8 cellular contexts compared by ENCODE assay signal in the genomic region with DNA sequence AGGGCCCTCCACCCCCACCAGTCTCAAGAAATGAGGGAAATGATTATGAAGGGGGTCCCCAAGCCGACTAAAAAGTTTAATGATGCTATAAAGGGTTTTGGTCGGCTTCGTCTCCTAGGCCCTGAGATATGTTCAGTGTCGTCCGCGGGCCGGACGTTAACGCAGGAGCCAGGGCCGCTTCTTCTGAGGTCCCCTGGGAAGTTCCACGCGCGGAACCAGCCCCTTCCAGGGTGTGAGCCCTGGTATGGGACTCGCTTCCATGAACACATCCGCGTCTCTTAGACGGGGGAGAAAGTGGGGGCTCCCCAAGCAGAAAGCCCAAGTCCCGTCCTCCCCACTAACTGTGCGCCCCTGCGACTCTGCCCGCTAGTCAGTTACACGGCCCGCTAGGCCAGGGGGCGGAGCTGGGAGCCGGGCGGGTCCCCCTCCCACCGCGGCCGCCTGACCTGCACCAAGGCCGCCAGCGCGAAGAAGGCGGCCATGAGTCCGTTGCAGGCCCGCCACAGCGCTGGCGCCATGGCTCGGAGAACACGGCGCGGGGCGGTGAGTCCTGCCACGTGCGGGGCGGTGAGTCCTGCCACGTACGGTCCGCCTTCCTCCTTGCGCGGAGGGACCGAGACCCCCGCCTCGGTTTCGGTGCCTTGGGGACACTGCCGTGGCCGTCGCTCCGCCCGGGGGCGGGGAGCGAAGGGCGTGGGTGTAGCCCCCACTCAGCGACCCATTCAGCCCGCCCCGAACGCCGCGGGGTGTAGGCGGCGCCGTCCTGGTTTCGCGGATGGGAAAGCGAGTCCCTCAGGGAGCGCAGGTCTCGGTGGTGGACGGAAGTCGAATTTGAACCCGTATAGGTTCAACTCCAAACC. TPM values are rescaled to one million over a fixed set of nuclear protein-coding genes. Genes with fewer than 3 reads are reported as not detected.
A peak's percentile ranks its signal among the peaks of the same experiment; 100 is the strongest.
DNase-seq lines count a peak whose midpoint lies in the region; ATAC-seq, FAIRE-seq and TF ChIP-seq lines count a peak whose summit lies in the region.

TSS of gene TMEM220 (minus strand) at position 690 of the 860 bp plus-strand sequence. CDS start at position 518, 172 bp downstream.

- TF ChIP-seq EP300 in H1 (IDR thresholded peaks at IDR 0.05; ENCODE audit: borderline replicate concordance in 1 of 2, low read depth in 2 of 2, low read length in 2 of 2): peak in 1 of 2 experiments; percentile 9; a peak in 1 of 3 replicates

- H3K27ac Mint-ChIP-seq in activated CD8-positive, alpha-beta T cell treated with anti-CD3 and anti-CD28 coated beads for 36 hours: peak within 1 kb of the TSS; percentile 81

- H3K4me3 ChIP-seq in HUES48 (ENCODE audit: low read depth, low read length) (peak within 1 kb of the TSS; percentile 95), H1 (ENCODE audit: extremely low read depth in 1 of 4, insufficient read depth in 2 of 4, low read depth in 3 of 4, low read length in 4 of 4) (peak within 1 kb of the TSS; percentile 58 to 73 (median 64))

- H3K27ac ChIP-seq in HUES48 (ENCODE audit: low read depth, low read length) (peak within 1 kb of the TSS; percentile 95), H1 (ENCODE audit: low read depth, low read length) (peak within 1 kb of the TSS; percentile 66; the same call in 1 of the 2 replicates)

- H4K20me1 ChIP-seq in H1 (replicated peaks in 1 of 2; ENCODE audit: control insufficient read depth in 1 of 2, insufficient read depth in 2 of 2, low read length in 2 of 2): no peaks in the 10 kb centered on the region

- no peak within 1 kb of the TSS; the same call in none of the 2 replicates for H2BK12ac ChIP-seq in H1 (ENCODE audit: low read depth, low read length)

- H3K36me3 Mint-ChIP-seq in activated CD8-positive, alpha-beta T cell treated with anti-CD3 and anti-CD28 coated beads for 36 hours (ENCODE audit: low read depth): peaks cover 2% of the 10 kb centered on the region

- no peaks in the 10 kb centered on the region for H3K79me2 ChIP-seq in H1 (ENCODE audit: control insufficient read depth in 1 of 2, insufficient read depth in 2 of 2, low read length in 2 of 2)

- no peaks in the 10 kb centered on the region for H3K9me3 ChIP-seq in HUES48 (ENCODE audit: control insufficient read depth, insufficient read depth, low read length)
- H3K9me3 ChIP-seq in H1 (ENCODE audit: insufficient read depth in 2 of 2, low read depth in 1 of 2, low read length in 1 of 2): peaks cover 0 to 2% of the 10 kb centered on the region in 2 experiments; a peak in 1 of 4 replicates

- WGBS in H1 (ENCODE audit: extremely low coverage in 1 of 2, insufficient coverage in 1 of 2, insufficient read length in 1 of 2, insufficient replicate concordance in 2 of 2, low coverage in 1 of 2, low lambda C conversion rate in 2 of 2, missing lambda C conversion rate in 1 of 2), 2 experiments: 6% methylated on average over 65 of the region's 79 CpGs; no CpG with 5 or more reads in 1 of the 2 experiments

- intact Hi-C loops in activated CD8-positive, alpha-beta T cell treated with anti-CD3 and anti-CD28 coated beads for 36 hours (cut with micrococcal nuclease): no loop called here

- H3K14ac ChIP-seq in H1 (ENCODE audit: insufficient read length): no peak within 1 kb of the TSS

- no peak within 1 kb of the TSS for H3K23ac ChIP-seq in H1 (ENCODE audit: insufficient read length)

- peak within 1 kb of the TSS; percentile 89 for H3K56ac ChIP-seq in H1 (replicated peaks; ENCODE audit: insufficient read length, low read depth, low read length)

- no peak within 1 kb of the TSS for H2AK5ac ChIP-seq in H1 (ENCODE audit: low read depth, low read length)

- H2AFZ ChIP-seq in H1 (ENCODE audit: low read length): peak within 1 kb of the TSS; percentile 64; the same call in 1 of the 2 replicates

- peak; percentile 71 to 90 for TF ChIP-seq POLR2A in H1 (IDR thresholded peaks at IDR 0.05; ENCODE audit: control extremely low read depth in 1 of 2, low read depth in 2 of 2, low read length in 2 of 2)

- H3K4me1 Mint-ChIP-seq in activated CD8-positive, alpha-beta T cell treated with anti-CD3 and anti-CD28 coated beads for 36 hours (ENCODE audit: low read depth): peaks cover 18% of the 10 kb centered on the region

- H3K9ac ChIP-seq in HUES48 (ENCODE audit: low read depth, low read length): peak within 1 kb of the TSS; percentile 97
- peak within 1 kb of the TSS; percentile 24 to 89 (median 71) for H3K9ac ChIP-seq in H1 (replicated peaks in 1 of 4; ENCODE audit: extremely low read depth in 1 of 4, low read depth in 3 of 4, low read length in 3 of 4)

- H3K18ac ChIP-seq in H1 (ENCODE audit: extremely low read depth, low read length): peak within 1 kb of the TSS; percentile 68; the same call in 1 of the 2 replicates

- TF ChIP-seq CTCF in activated CD8-positive, alpha-beta T cell treated with anti-CD3 and anti-CD28 coated beads for 36 hours (IDR thresholded peaks at IDR 0.05): no peak
- no peak for TF ChIP-seq CTCF in H1 (IDR thresholded peaks at IDR 0.05; ENCODE audit: control extremely low read depth in 1 of 3, insufficient read depth in 1 of 3, low read depth in 1 of 3, low read length in 3 of 3)

- H4K5ac ChIP-seq in H1 (ENCODE audit: insufficient read length, low read depth, low read length): peak within 1 kb of the TSS; percentile 87

- DNase-seq in AML-193 (lab: John Stamatoyannopoulos, UW) (peak; percentile 7 to 32), H1 (ENCODE audit: low read depth in 1 of 2, low spot score in 2 of 2) (peak; percentile 38 to 87), lung microvascular endothelial cell (ENCODE audit: low read depth in 2 of 2) (peak; percentile 80 to 83)
- DNase-seq in activated CD8-positive, alpha-beta T cell treated with anti-CD3 and anti-CD28 coated beads for 36 hours: peak; percentile 48
- DNase-seq in stimulated activated CD8-positive, alpha-beta memory T cell treated with anti-CD3 and anti-CD28 coated beads, Interleukin-12 subunit alpha, Interleukin-12 subunit beta, amount 100 ng/mL, for 1 hour (ENCODE audit: low read depth): peak; percentile 17

- FAIRE-seq in H1 (lab: Jason Lieb, UNC): no peak

- peak within 1 kb of the TSS; percentile 99 for H4K91ac ChIP-seq in H1 (replicated peaks; ENCODE audit: insufficient read length, low read length)

- no peaks in the 10 kb centered on the region for H3K9me3 Mint-ChIP-seq in activated CD8-positive, alpha-beta T cell treated with anti-CD3 and anti-CD28 coated beads for 36 hours

- 0 out of 2 replicates have a peak, but pooled peaks cover 5% of the 10 kb centered on the region for H3K36me3 ChIP-seq in HUES48 (ENCODE audit: control insufficient read depth, insufficient read depth, low read length)
- no peaks in the 10 kb centered on the region for H3K36me3 ChIP-seq in H1 (ENCODE audit: control insufficient read depth in 2 of 4, insufficient read depth in 4 of 4, low read length in 3 of 4)

- POLR2A ChIA-PET in activated CD8-positive, alpha-beta T cell treated with anti-CD3 and anti-CD28 coated beads for 36 hours (lab: Charles Lee): no interaction called here
- POLR2A ChIA-PET in H1 (lab: Charles Lee; ENCODE audit: partially characterized antibody): interaction anchor here (0.6 to 2.4 kb wide), 9 partner anchors 10 to 492 kb away, joined by 3 to 9 read pairs (median 4); partner anchors contain the start of genes ADPRM and SCO1

- peak within 1 kb of the TSS; percentile 96; the same call in 1 of the 2 replicates for H2BK5ac ChIP-seq in H1 (ENCODE audit: low read depth, low read length)

- peak within 1 kb of the TSS; percentile 98; the same call in 1 of the 2 replicates for H4K8ac ChIP-seq in H1 (ENCODE audit: extremely low read depth, insufficient read depth, low read length)

- peak within 1 kb of the TSS; percentile 78 for H3K4me3 Mint-ChIP-seq in activated CD8-positive, alpha-beta T cell treated with anti-CD3 and anti-CD28 coated beads for 36 hours

- ATAC-seq in GM19397 (IDR thresholded peaks at IDR 0.05; ENCODE audit: unreplicated experiment) (peak; percentile 75), HG03378 (IDR thresholded peaks at IDR 0.05; ENCODE audit: unreplicated experiment) (no peak)
- ATAC-seq in activated CD8-positive, alpha-beta T cell treated with anti-CD3 and anti-CD28 coated beads for 36 hours: peak; percentile 63

- no peak within 1 kb of the TSS for H2BK120ac ChIP-seq in H1 (replicated peaks; ENCODE audit: low read depth, low read length)

- peaks cover 2% of the 10 kb centered on the region; the same call in 1 of the 2 replicates for H3K23me2 ChIP-seq in H1 (ENCODE audit: low read depth, low read length)

- CTCF ChIA-PET in activated CD8-positive, alpha-beta T cell treated with anti-CD3 and anti-CD28 coated beads for 36 hours (lab: Charles Lee): interaction anchor here (1.7 kb wide), 1 partner anchor 112 kb away, joined by 4 read pairs; no protein-coding TSS in a partner anchor
- CTCF ChIA-PET in H1 (lab: Charles Lee; ENCODE audit: partially characterized antibody): interaction anchor here (0.8 to 1.0 kb wide), 2 partner anchors 111 to 113 kb away, joined by 3 read pairs; no protein-coding TSS in a partner anchor

- H2BK20ac ChIP-seq in H1 (ENCODE audit: low read length): no peak within 1 kb of the TSS

- no peak for TF ChIP-seq RAD21 in H1 (IDR thresholded peaks at IDR 0.05 in 1 of 2, conservative IDR thresholded peaks at IDR 0.05 in 1 of 2; ENCODE audit: low read depth in 2 of 2, low read length in 2 of 2)

- H3K4ac ChIP-seq in H1 (replicated peaks; ENCODE audit: insufficient read length, low read depth, low read length): no peak within 1 kb of the TSS

- no peaks in the 10 kb centered on the region for H3K79me1 ChIP-seq in H1 (ENCODE audit: low read depth, low read length)

- H3K27me3 Mint-ChIP-seq in activated CD8-positive, alpha-beta T cell treated with anti-CD3 and anti-CD28 coated beads for 36 hours: no peaks in the 10 kb centered on the region

- H3K4me2 ChIP-seq in H1 (ENCODE audit: insufficient read depth in 1 of 2, low read depth in 2 of 2, low read length in 2 of 2): peak within 1 kb of the TSS; percentile 53 to 65

- H3K4me1 ChIP-seq in HUES48 (ENCODE audit: control insufficient read depth, insufficient read depth, low read length) (peaks cover 13% of the 10 kb centered on the region; the same call in 1 of the 2 replicates), H1 (replicated peaks in 1 of 4; ENCODE audit: control insufficient read depth in 3 of 4, insufficient read depth in 4 of 4, low read length in 3 of 4) (peaks cover 0 to 10% (median 3%) of the 10 kb centered on the region in 4 experiments; a peak in 6 of 7 replicates)

- H3K27me3 ChIP-seq in HUES48 (ENCODE audit: control insufficient read depth, insufficient read depth, low read length): no peaks in the 10 kb centered on the region
- H3K27me3 ChIP-seq in H1 (replicated peaks in 1 of 4; ENCODE audit: control insufficient read depth in 3 of 4, extremely low read depth in 1 of 4, insufficient read depth in 3 of 4, low read length in 3 of 4): no peaks in the 10 kb centered on the region

- peak within 1 kb of the TSS; percentile 94; the same call in 1 of the 2 replicates for H2BK15ac ChIP-seq in H1 (ENCODE audit: low read length)

RNA-seq across cellular contexts. Expression of gene TMEM220, which starts in this region (rescaled TPM):
- total RNA-seq in activated CD8-positive, alpha-beta T cell treated with anti-CD3 and anti-CD28 coated beads for 36 hours: 1 to 10 TPM in 1 of 2 experiments, under 1 TPM in 1; 0.63 to 1.4 TPM
- 3.8 and 4.2 TPM in 2 replicates for total RNA-seq in H1 (2021; fragmentation: NEBNext Ultra II Directional; extraction: Animal tissue kit (Norgen Biotek cat#: 25700))
- 2.8 and 4.1 TPM in 2 replicates for polyA plus RNA-seq in H1 (2011; rRNA removed)
- polyA plus RNA-seq in H1 (2011; cell fraction: cytosol; rRNA removed): 2.7 TPM
- polyA plus RNA-seq in H1 (2011; cell fraction: nucleus; rRNA removed): 1.8 TPM
- polyA plus RNA-seq in H1 (2012, experiment 1 of 2): 3.6 to 8.5 TPM (median 4.9 TPM) in 4 replicates
- 1.5 TPM for polyA plus RNA-seq in H1 (2012, experiment 2 of 2)
- polyA plus RNA-seq in H1 (2013, experiment 1 of 2): 7.0 TPM
- 6.6 TPM for polyA plus RNA-seq in H1 (2013, experiment 2 of 2)
- polyA minus RNA-seq in H1 (2011; rRNA and poly(A)+ RNA removed): 5.2 and 5.4 TPM in 2 replicates
- 1.5 TPM for polyA minus RNA-seq in H1 (2011; cell fraction: cytosol; rRNA and poly(A)+ RNA removed)
- 6.1 TPM for polyA minus RNA-seq in H1 (2011; cell fraction: nucleus; rRNA and poly(A)+ RNA removed)
- total RNA-seq in lung microvascular endothelial cell: 1.1 and 2.4 TPM in 2 replicates

Comparison
In these comparisons a context has a peak if more than half of its experiments do, and no peak if none do; other contexts are left out.
1. DNase-seq: peak in every context shown above with its lines; median percentile 82 in lung microvascular endothelial cell; 62 in H1; 48 in activated CD8-positive, alpha-beta T cell treated with anti-CD3 and anti-CD28 coated beads for 36 hours; 20 in AML-193; 17 in stimulated activated CD8-positive, alpha-beta memory T cell treated with anti-CD3 and anti-CD28 coated beads, Interleukin-12 subunit alpha, Interleukin-12 subunit beta, amount 100 ng/mL, for 1 hour.